10 cellular contexts compared by ENCODE assay signal in the genomic region with DNA sequence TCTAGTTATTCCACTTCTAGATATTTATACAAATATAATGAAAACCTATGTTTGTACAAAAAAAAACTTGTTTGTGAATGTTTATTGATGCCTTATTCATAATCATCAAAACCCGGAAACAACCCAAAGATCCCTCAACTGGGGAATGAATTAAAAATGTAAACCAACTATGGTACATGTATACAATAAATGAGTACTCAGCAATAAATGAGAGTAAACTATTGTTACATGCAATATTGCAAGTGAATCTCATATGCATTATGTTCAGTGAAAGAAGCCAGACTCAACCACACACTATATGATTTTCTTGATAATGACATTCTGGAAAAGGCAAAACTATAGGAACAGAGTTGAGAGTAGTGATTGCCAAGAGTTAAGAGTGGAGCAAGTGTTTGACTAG.
"Had no signal": no experiment of that assay in that cellular context is flagged by ENCODE, and none has a peak within 500 bp of the region (broad histone marks: within the 10 kb centered on the region; RNA-seq: fewer than 3 reads in every experiment).

No MANE protein-coding gene starts in this region.

- H3K4me2 ChIP-seq: KMS-11 had no signal

- H3K4me3 Mint-ChIP-seq: HFFc6 had no signal

- H3K36me3 ChIP-seq: HAP-1 had no signal

- H3K27ac Mint-ChIP-seq: HFFc6 had no signal

- H2AFZ ChIP-seq: GM23248 had no signal

- H3K4me1 ChIP-seq: HAP-1 had no signal

- ATAC-seq: HCT116 had no signal

- H3K4me3 ChIP-seq: GM23248, HAP-1 had no signal

- H3K9ac ChIP-seq: GM23248, KMS-11 had no signal

- H3K27ac ChIP-seq: GM23248, KMS-11 had no signal

- FAIRE-seq: HTR-8/SVneo had no signal

- H3K9me3 ChIP-seq: HAP-1 had no signal

- DNase-seq: GM23248, GOT3, H7, HFFc6, Karpas-422, KBM-7 had no signal
